10 cellular contexts compared by ENCODE assay signal in genomic region chr4:112288455-112288854, GRCh38. TPM values are rescaled to one million over a fixed set of nuclear protein-coding genes. Genes with fewer than 3 reads are reported as not detected.
DNase-seq lines count a peak whose midpoint lies in the region; ATAC-seq and TF ChIP-seq lines count a peak whose summit lies in the region.
"Had no signal": no experiment of that assay in that cellular context is flagged by ENCODE, and none has a peak within 500 bp of the region (broad histone marks: within the 10 kb centered on the region; RNA-seq: fewer than 3 reads in every experiment).

No MANE protein-coding gene starts in this region.

- H3K36me3 ChIP-seq in BLaER1, result no peaks in the 10 kb centered on the region

- DNase-seq in T-helper 17 cell (no peak), GM13976 (ENCODE audit: low spot score) (no peak), NCI-H2171 (lab: John Stamatoyannopoulos, UW) (no peak), G401 (ENCODE audit: low spot score) (no peak), HK-2 (ENCODE audit: unreplicated experiment) (no peak)
- DNase-seq: NCI-H187 treated with DMSO at 0.1 percent for 48 hours, occipital lobe had no signal

- peaks cover 8% of the 10 kb centered on the region for H4K20me1 ChIP-seq in BLaER1

- peaks cover 12% of the 10 kb centered on the region for H3K9me3 ChIP-seq in BLaER1
- no peaks in the 10 kb centered on the region for H3K9me3 ChIP-seq in T-helper 17 cell (ENCODE audit: control insufficient read depth, low read length, poor library complexity, severe bottlenecking)

- ATAC-seq in GM19035 (IDR thresholded peaks at IDR 0.05; ENCODE audit: unreplicated experiment), result peak; percentile 32
- ATAC-seq in HG03045 (IDR thresholded peaks at IDR 0.05; ENCODE audit: unreplicated experiment), result peak; percentile 20
- peak; percentile 59 for ATAC-seq in T-helper 17 cell

- H3K27ac ChIP-seq in BLaER1, result peak overlapping the region; percentile 92

- in situ Hi-C loops in GM13976 (cut with MboI; ENCODE audit: low sequenced_read_pairs, unreplicated experiment), result no loop called here
- in situ Hi-C loops in G401 (cut with HindIII; ENCODE audit: low sequenced_read_pairs), result no loop called here

- no peaks in the 10 kb centered on the region for H3K27me3 Mint-ChIP-seq in T-helper 17 cell

- H3K27me3 ChIP-seq in BLaER1, result no peaks in the 10 kb centered on the region

- peak overlapping the region; percentile 77 for H3K4me3 Mint-ChIP-seq in T-helper 17 cell

- H3K36me3 Mint-ChIP-seq in T-helper 17 cell (ENCODE audit: low read depth), result no peaks in the 10 kb centered on the region

- H3K4me1 ChIP-seq in BLaER1, result peaks cover 47% of the 10 kb centered on the region

- no peak for TF ChIP-seq CTCF in GM13976 (IDR thresholded peaks at IDR 0.05; ENCODE audit: borderline replicate concordance, control extremely low read depth, extremely low read depth, insufficient read depth, missing control alignments)

- peak overlapping the region; percentile 91 for H3K4me2 ChIP-seq in BLaER1

- H3K27ac Mint-ChIP-seq in T-helper 17 cell, result peak overlapping the region; percentile 99

- no peak overlapping the region for H3K9ac ChIP-seq in BLaER1

- H3K4me1 Mint-ChIP-seq in T-helper 17 cell, result peaks cover 45% of the 10 kb centered on the region

- no peak overlapping the region for H3K4me3 ChIP-seq in BLaER1

RNA-seq across cellular contexts. Expression of gene TIFA, which starts 2.8 kb away (rescaled TPM):
- 10 to 100 TPM; 38.4 to 98.7 TPM for total RNA-seq in T-helper 17 cell
- 0.62 and 7.0 TPM in 2 replicates for total RNA-seq in G401 (2014; rRNA removed; shearing (Covaris generic))

RNA-seq across cellular contexts. Expression of gene ALPK1, which starts 8.7 kb away (rescaled TPM):
- total RNA-seq in T-helper 17 cell, result 10 to 100 TPM in 1 of 2 donors, 1 to 10 TPM in 1; 7.1 to 18.2 TPM
- not detected in 2 replicates for total RNA-seq in G401 (2014; rRNA removed; shearing (Covaris generic))

RNA-seq across cellular contexts. Expression of gene AP1AR, which starts 56.9 kb away (rescaled TPM):
- total RNA-seq in T-helper 17 cell, result 10 to 100 TPM; 10.4 to 15.2 TPM
- total RNA-seq in G401 (2014; rRNA removed; shearing (Covaris generic)), result 25.0 and 34.6 TPM in 2 replicates
